In the genomic region with DNA sequence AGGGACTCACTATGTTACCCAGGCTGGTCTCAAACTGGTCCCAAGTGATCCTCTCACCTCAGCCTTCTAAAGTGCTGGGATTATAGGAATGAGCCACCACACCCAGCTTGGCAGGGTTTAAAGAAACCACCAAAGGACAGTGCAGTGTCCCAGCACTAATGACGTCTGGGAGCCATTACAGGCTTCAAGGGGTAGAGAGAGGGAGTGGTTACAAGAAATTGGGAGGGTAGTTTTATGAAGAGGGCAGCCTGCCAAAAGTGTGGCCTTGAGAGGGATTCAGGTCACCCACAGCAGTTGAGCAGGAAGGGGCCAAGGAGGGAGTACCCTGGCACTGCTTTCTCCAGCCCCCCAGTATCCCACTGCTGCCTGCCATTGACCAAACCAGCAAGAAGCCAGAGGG, we compare ENCODE assay signal across 7 cellular contexts. TPM values are rescaled to one million over a fixed set of nuclear protein-coding genes. Genes with fewer than 3 reads are reported as not detected.
"Had no signal": no experiment of that assay in that cellular context is flagged by ENCODE, and none has a peak within 500 bp of the region (broad histone marks: within the 10 kb centered on the region; RNA-seq: fewer than 3 reads in every experiment).

No MANE protein-coding gene starts in this region.

RNA-seq across cellular contexts. Expression of gene TUBA3D, which starts 1.3 kb away (rescaled TPM):
- total RNA-seq: GM23338, H1, H9, HepG2, HFFc6 had no signal
- polyA plus RNA-seq: HepG2, IgD-negative memory B cell had no signal

RNA-seq across cellular contexts. Expression of gene CCDC74A, which starts 50.5 kb away (rescaled TPM):
- total RNA-seq: HT1080 had no signal
- polyA plus RNA-seq: IgD-negative memory B cell had no signal
